23 cellular contexts compared by ENCODE assay signal in the genomic region with DNA sequence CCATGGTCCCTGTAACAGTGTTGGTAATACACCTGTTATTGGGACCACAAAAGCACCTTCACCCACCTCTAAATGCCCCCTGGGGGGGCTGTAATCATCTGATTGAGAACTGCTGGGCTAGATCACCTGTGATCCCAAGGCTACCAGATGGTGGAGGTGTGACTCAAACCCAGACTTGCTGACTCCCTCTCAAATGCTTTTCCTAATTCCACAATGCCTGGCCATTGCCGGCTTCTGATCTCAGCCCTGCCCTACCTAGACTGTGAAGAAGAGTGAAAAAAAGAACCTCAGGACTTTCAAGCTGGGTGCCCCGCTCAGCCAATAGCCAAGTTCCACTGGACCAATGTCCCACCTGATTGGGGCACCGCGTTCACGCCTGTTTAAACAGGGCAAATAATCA. TPM values are rescaled to one million over a fixed set of nuclear protein-coding genes. Genes with fewer than 3 reads are reported as not detected.
"Had no signal": no experiment of that assay in that cellular context is flagged by ENCODE, and none has a peak within 500 bp of the region (broad histone marks: within the 10 kb centered on the region; RNA-seq: fewer than 3 reads in every experiment).

No MANE protein-coding gene starts in this region.

- DNase-seq: activated CD4-positive, alpha-beta T cell treated with anti-CD3 and anti-CD28 coated beads for 48 hours; activated CD4-positive, alpha-beta T cell treated with anti-CD3 and anti-CD28 coated beads, Interleukin-2, amount 50 U/mL, for 4 hours; activated CD4-positive, CD25-positive, alpha-beta regulatory T cell treated with anti-CD3 and anti-CD28 coated beads, Interleukin-2, amount 50 U/mL, for 72 hours; activated CD8-positive, alpha-beta memory T cell treated with anti-CD3 and anti-CD28 coated beads, Interleukin-2, amount 50 U/mL, for 48 hours; activated CD8-positive, alpha-beta T cell treated with anti-CD3 and anti-CD28 coated beads, Interleukin-2, amount 10 ng/mL, durations not matched to agents 7 days and 5 days; activated naive CD4-positive, alpha-beta T cell treated with anti-CD3 and anti-CD28 coated beads, Interleukin-2, amount 50 U/mL, for 16 hours; activated T-cell treated with anti-CD3 and anti-CD28 coated beads, Interleukin-2, amount 50 U/mL, for 1 hour; aorta; MM.1S; NCI-H1105; NCI-H1436 treated with DMSO at 0.1 percent for 48 hours; NCI-H187; NCI-H2081; NCI-H2227 treated with DMSO at 0.1 percent for 48 hours; NCI-H446 treated with DMSO at 0.1 percent for 48 hours; Peyer's patch; Right ventricle myocardium superior; SJCRH30; SK-N-SH; SW 1271 had no signal

- H3K4me3 Mint-ChIP-seq: activated CD8-positive, alpha-beta T cell treated with anti-CD3 and anti-CD28 coated beads, Interleukin-2, amount 10 ng/mL, durations not matched to agents 7 days and 5 days; T-helper 1 cell treated with Interleukin-12 subunit alpha and Interleukin-12 subunit beta and Interleukin-4 antibody, amounts not matched to agents 30 μg/mL and 1 μg/mL, for 36 hours; WTC11 had no signal

- H3K27ac Mint-ChIP-seq: activated CD8-positive, alpha-beta T cell treated with anti-CD3 and anti-CD28 coated beads, Interleukin-2, amount 10 ng/mL, durations not matched to agents 7 days and 5 days; T-helper 1 cell treated with Interleukin-12 subunit alpha and Interleukin-12 subunit beta and Interleukin-4 antibody, amounts not matched to agents 30 μg/mL and 1 μg/mL, for 36 hours; WTC11 had no signal

- H3K9me3 Mint-ChIP-seq: T-helper 1 cell treated with Interleukin-12 subunit alpha and Interleukin-12 subunit beta and Interleukin-4 antibody, amounts not matched to agents 30 μg/mL and 1 μg/mL, for 36 hours; WTC11 had no signal

- H3K4me1 Mint-ChIP-seq: WTC11 had no signal

RNA-seq across cellular contexts. Expression of gene ASCL5, which starts 17.7 kb away (rescaled TPM):
- total RNA-seq: activated CD8-positive, alpha-beta T cell treated with anti-CD3 and anti-CD28 coated beads, Interleukin-2, amount 10 ng/mL, durations not matched to agents 7 days and 5 days; aorta; breast epithelium; Peyer's patch; Right ventricle myocardium superior; SJCRH30 had no signal

RNA-seq across cellular contexts. Expression of gene CACNA1S, which starts 32.5 kb away (rescaled TPM):
- total RNA-seq: activated CD8-positive, alpha-beta T cell treated with anti-CD3 and anti-CD28 coated beads, Interleukin-2, amount 10 ng/mL, durations not matched to agents 7 days and 5 days; aorta; breast epithelium; Peyer's patch; Right ventricle myocardium superior had no signal

RNA-seq across cellular contexts. Expression of gene IGFN1, which starts 45.9 kb away (rescaled TPM):
- total RNA-seq: activated CD8-positive, alpha-beta T cell treated with anti-CD3 and anti-CD28 coated beads, Interleukin-2, amount 10 ng/mL, durations not matched to agents 7 days and 5 days; Peyer's patch; Right ventricle myocardium superior; SJCRH30 had no signal
